ENCODE assay signal across 15 cellular contexts in genomic region chr2:207318071-207318683, GRCh38.
"Had no signal": no experiment of that assay in that cellular context is flagged by ENCODE, and none has a peak within 500 bp of the region (broad histone marks: within the 10 kb centered on the region; RNA-seq: fewer than 3 reads in every experiment).

No MANE protein-coding gene starts in this region.

- H3K36me3 Mint-ChIP-seq: type B pancreatic cell had no signal

- H3K9me3 ChIP-seq: prostate gland had no signal

- H3K27me3 Mint-ChIP-seq: activated naive CD8-positive, alpha-beta T cell; dendritic cell treated with granulocyte-macrophage colony-stimulating factor and Interleukin-4, amounts not matched to agents 40 ng/mL and 50 ng/mL, for 4 days; stimulated activated naive CD8-positive, alpha-beta T cell treated with anti-CD3 and anti-CD28 coated beads, Interleukin-15, amount 100 ng/mL, for 72 hours; type B pancreatic cell had no signal

- H3K27ac ChIP-seq: foreskin keratinocyte, prostate gland had no signal

- H3K4me3 ChIP-seq: prostate gland had no signal

- H3K27me3 ChIP-seq: foreskin keratinocyte had no signal

- FAIRE-seq: bronchial epithelial cell had no signal

- H3K4me1 ChIP-seq: prostate gland had no signal

- H3K9me3 Mint-ChIP-seq: dendritic cell treated with granulocyte-macrophage colony-stimulating factor and Interleukin-4, amounts not matched to agents 40 ng/mL and 50 ng/mL, for 4 days; effector memory CD8-positive, alpha-beta T cell; stimulated activated naive CD8-positive, alpha-beta T cell treated with anti-CD3 and anti-CD28 coated beads, Interleukin-15, amount 100 ng/mL, for 72 hours; type B pancreatic cell had no signal

- DNase-seq: activated CD8-positive, alpha-beta memory T cell treated with anti-CD3 and anti-CD28 coated beads, Interleukin-2, amount 50 U/mL, for 4 hours; activated CD8-positive, alpha-beta T cell treated with anti-CD3 and anti-CD28 coated beads, Interleukin-2, amount 10 ng/mL, durations not matched to agents 7 days and 5 days; effector memory CD8-positive, alpha-beta T cell; foreskin keratinocyte; glutamatergic neuron; kidney glomerular epithelial cell; left ventricle myocardium superior; right cardiac atrium; stimulated activated naive CD8-positive, alpha-beta T cell treated with anti-CD3 and anti-CD28 coated beads, Interleukin-15, amount 100 ng/mL, for 72 hours; T-helper 9 cell had no signal

- ATAC-seq: activated CD8-positive, alpha-beta T cell treated with anti-CD3 and anti-CD28 coated beads, Interleukin-2, amount 10 ng/mL, durations not matched to agents 7 days and 5 days; effector memory CD8-positive, alpha-beta T cell; left ventricle myocardium superior; right cardiac atrium had no signal

- H3K27ac Mint-ChIP-seq: activated CD8-positive, alpha-beta T cell treated with anti-CD3 and anti-CD28 coated beads, Interleukin-2, amount 10 ng/mL, durations not matched to agents 7 days and 5 days; activated naive CD8-positive, alpha-beta T cell; dendritic cell treated with granulocyte-macrophage colony-stimulating factor and Interleukin-4, amounts not matched to agents 40 ng/mL and 50 ng/mL, for 4 days; effector memory CD8-positive, alpha-beta T cell; type B pancreatic cell had no signal

- H3K4me3 Mint-ChIP-seq: activated CD8-positive, alpha-beta T cell treated with anti-CD3 and anti-CD28 coated beads, Interleukin-2, amount 10 ng/mL, durations not matched to agents 7 days and 5 days; activated naive CD8-positive, alpha-beta T cell; dendritic cell treated with granulocyte-macrophage colony-stimulating factor and Interleukin-4, amounts not matched to agents 40 ng/mL and 50 ng/mL, for 4 days; effector memory CD8-positive, alpha-beta T cell; stimulated activated naive CD8-positive, alpha-beta T cell treated with anti-CD3 and anti-CD28 coated beads, Interleukin-15, amount 100 ng/mL, for 72 hours; type B pancreatic cell had no signal

- H3K36me3 ChIP-seq: prostate gland had no signal
